Comparison of ENCODE assay signal across 24 cellular contexts in genomic region chr18:58162127-58162526, GRCh38.
"Had no signal": no experiment of that assay in that cellular context is flagged by ENCODE, and none has a peak within 500 bp of the region (broad histone marks: within the 10 kb centered on the region; RNA-seq: fewer than 3 reads in every experiment).

No MANE protein-coding gene starts in this region.

- H3K4me3 ChIP-seq: gastrocnemius medialis, heart left ventricle, left lung, ovary, right lobe of liver, suprapubic skin, transverse colon had no signal

- DNase-seq: cerebellar nuclear complex; cortex of kidney; effector memory CD8-positive, alpha-beta T cell; gastrocnemius medialis; heart left ventricle; hippocampal formation; left cardiac atrium; left lung; mammary epithelial cell; midbrain; naive thymus-derived CD4-positive, alpha-beta T cell; occipital lobe; ovary; retina; right lobe of liver; stimulated activated CD4-positive, alpha-beta T cell treated with anti-CD3 and anti-CD28 coated beads, Interleukin-12 subunit alpha, Interleukin-12 subunit beta, amount 100 ng/mL, for 4 hours; stimulated activated CD4-positive, alpha-beta T cell treated with anti-CD3 and anti-CD28 coated beads, Interleukin-1b, Interleukin-23, amount 100 ng/mL, for 48 hours; stimulated activated CD4-positive, alpha-beta T cell treated with anti-CD3 and anti-CD28 coated beads, Interleukin-4, amount 100 ng/mL, for 1 hour; stimulated activated CD8-positive, alpha-beta memory T cell treated with anti-CD3 and anti-CD28 coated beads, Interleukin-4, amount 100 ng/mL, for 48 hours; stimulated activated naive CD4-positive, alpha-beta T cell; stimulated activated naive CD8-positive, alpha-beta T cell treated with anti-CD3 and anti-CD28 coated beads, Interleukin-15, amount 100 ng/mL, for 72 hours had no signal

- ATAC-seq: effector memory CD8-positive, alpha-beta T cell; gastrocnemius medialis; heart left ventricle; left cardiac atrium; left lung; naive thymus-derived CD4-positive, alpha-beta T cell; right lobe of liver; stimulated activated naive CD8-positive, alpha-beta T cell treated with anti-CD3 and anti-CD28 coated beads, Interleukin-15, amount 100 ng/mL, for 72 hours had no signal

- H3K9me3 ChIP-seq: gastrocnemius medialis, heart left ventricle, left lung, ovary, right lobe of liver, suprapubic skin, transverse colon had no signal

- H3K27me3 Mint-ChIP-seq: stimulated activated naive CD8-positive, alpha-beta T cell treated with anti-CD3 and anti-CD28 coated beads, Interleukin-15, amount 100 ng/mL, for 72 hours had no signal

- H3K27ac Mint-ChIP-seq: effector memory CD8-positive, alpha-beta T cell; naive thymus-derived CD4-positive, alpha-beta T cell; stimulated activated naive CD8-positive, alpha-beta T cell treated with anti-CD3 and anti-CD28 coated beads, Interleukin-15, amount 100 ng/mL, for 72 hours had no signal

- H3K27ac ChIP-seq: heart left ventricle, ovary, right lobe of liver, suprapubic skin had no signal

- H3K4me3 Mint-ChIP-seq: effector memory CD8-positive, alpha-beta T cell; naive thymus-derived CD4-positive, alpha-beta T cell; stimulated activated naive CD8-positive, alpha-beta T cell treated with anti-CD3 and anti-CD28 coated beads, Interleukin-15, amount 100 ng/mL, for 72 hours had no signal

- H3K27me3 ChIP-seq: gastrocnemius medialis, heart left ventricle, left lung, ovary, right lobe of liver, suprapubic skin, transverse colon had no signal

- H3K36me3 ChIP-seq: gastrocnemius medialis, heart left ventricle, left lung, ovary, right lobe of liver, suprapubic skin had no signal

- H3K9me3 Mint-ChIP-seq: effector memory CD8-positive, alpha-beta T cell; naive thymus-derived CD4-positive, alpha-beta T cell; nephron; stimulated activated naive CD8-positive, alpha-beta T cell treated with anti-CD3 and anti-CD28 coated beads, Interleukin-15, amount 100 ng/mL, for 72 hours had no signal

- H3K4me1 Mint-ChIP-seq: naive thymus-derived CD4-positive, alpha-beta T cell; stimulated activated naive CD8-positive, alpha-beta T cell treated with anti-CD3 and anti-CD28 coated beads, Interleukin-15, amount 100 ng/mL, for 72 hours had no signal

- H3K4me1 ChIP-seq: heart left ventricle, left lung, suprapubic skin had no signal
